In the genomic region with DNA sequence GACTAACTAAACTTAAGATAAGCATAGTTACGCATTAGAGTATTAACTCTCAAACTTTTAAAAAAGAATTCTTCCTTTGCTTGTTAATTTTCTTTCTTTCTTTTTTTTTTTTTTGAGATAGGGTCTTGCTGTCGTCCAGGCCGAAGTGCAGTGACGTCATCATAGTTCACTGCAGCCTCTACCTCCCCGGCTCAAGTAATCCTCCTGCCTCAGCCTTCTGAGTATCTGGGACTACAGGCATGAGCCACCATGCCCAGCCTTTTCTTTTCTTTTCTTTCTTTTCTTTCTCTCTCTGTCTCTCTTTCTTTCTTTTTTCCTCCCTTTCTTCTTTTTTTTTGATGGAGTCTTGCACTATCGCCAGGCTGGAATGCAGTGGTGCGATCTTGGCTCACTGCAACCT, we compare ENCODE assay signal across 28 cellular contexts.
"Had no signal": no experiment of that assay in that cellular context is flagged by ENCODE, and none has a peak within 500 bp of the region (broad histone marks: within the 10 kb centered on the region; RNA-seq: fewer than 3 reads in every experiment).

No MANE protein-coding gene starts in this region.

- H3K36me3 ChIP-seq: cardiac muscle cell, colonic mucosa, Peyer's patch, SJSA1, WERI-Rb-1 had no signal

- H3K9me3 ChIP-seq: colonic mucosa, Peyer's patch, SJSA1, SK-N-SH had no signal

- DNase-seq: activated CD4-positive, alpha-beta T cell treated with anti-CD3 and anti-CD28 coated beads, Interleukin-2, amount 10 ng/mL, durations not matched to agents 7 days and 5 days; activated CD4-positive, alpha-beta T cell treated with anti-CD3 and anti-CD28 coated beads, Interleukin-2, amount 50 U/mL, for 48 hours; activated CD8-positive, alpha-beta memory T cell treated with anti-CD3 and anti-CD28 coated beads, Interleukin-2, amount 50 U/mL, for 4 hours; activated CD8-positive, alpha-beta T cell treated with anti-CD3 and anti-CD28 coated beads, Interleukin-2, amount 10 ng/mL, durations not matched to agents 7 days and 5 days; activated effector memory CD4-positive, alpha-beta T cell treated with Interleukin-2 at 50 U/mL for 16 hours; activated naive CD4-positive, alpha-beta T cell treated with anti-CD3 and anti-CD28 coated beads, Interleukin-2, amount 10 ng/mL, durations not matched to agents 7 days and 5 days; activated naive CD8-positive, alpha-beta T cell treated with anti-CD3 and anti-CD28 coated beads, Interleukin-2, amount 50 U/mL, for 24 hours; activated T-cell treated with anti-CD3 and anti-CD28 coated beads for 4 hours; activated T-cell treated with anti-CD3 and anti-CD28 coated beads, Interleukin-2, amount 50 U/mL, for 48 hours; anterior cingulate cortex; colonic mucosa; NCI-H1105; NCI-H1417 treated with DMSO at 0.1 percent for 48 hours; NCI-H187 treated with DMSO at 0.1 percent for 48 hours; NCI-H226; NCI-H446 treated with DMSO at 0.1 percent for 48 hours; NCI-H524; NCI-H82; Peyer's patch; RPMI8226; SHP77 treated with DMSO at 0.1 percent for 48 hours; SK-N-SH; T-cell; T-helper 2 cell; T-helper 9 cell; WERI-Rb-1 had no signal

- H3K27ac ChIP-seq: cardiac muscle cell, colonic mucosa, Peyer's patch, SJSA1, WERI-Rb-1 had no signal

- H3K27me3 ChIP-seq: cardiac muscle cell, colonic mucosa, Peyer's patch, SJSA1 had no signal

- H3K4me3 ChIP-seq: cardiac muscle cell, colonic mucosa, Peyer's patch, SJSA1 had no signal

- H3K4me1 ChIP-seq: colonic mucosa had no signal

- H3K4me2 ChIP-seq: SK-N-SH had no signal

- H3K9ac ChIP-seq: SK-N-SH had no signal

- ATAC-seq: activated CD8-positive, alpha-beta T cell treated with anti-CD3 and anti-CD28 coated beads, Interleukin-2, amount 10 ng/mL, durations not matched to agents 7 days and 5 days; activated naive CD8-positive, alpha-beta T cell treated with anti-CD3 and anti-CD28 coated beads, Interleukin-2, amount 50 U/mL, for 24 hours; T-cell had no signal
